10 cellular contexts compared by ENCODE assay signal in genomic region chr2:216474925-216475670, GRCh38. TPM values are rescaled to one million over a fixed set of nuclear protein-coding genes. Genes with fewer than 3 reads are reported as not detected.
DNase-seq lines count a peak whose midpoint lies in the region; ATAC-seq and TF ChIP-seq lines count a peak whose summit lies in the region.
"Had no signal": no experiment of that assay in that cellular context is flagged by ENCODE, and none has a peak within 500 bp of the region (broad histone marks: within the 10 kb centered on the region; RNA-seq: fewer than 3 reads in every experiment).

No MANE protein-coding gene starts in this region.

- H3K14ac ChIP-seq in trophoblast cell (ENCODE audit: low read length) = no peak overlapping the region

- H3K36me3 Mint-ChIP-seq in activated CD4-positive, alpha-beta T cell treated with anti-CD3 and anti-CD28 coated beads for 36 hours (ENCODE audit: low read depth) = peaks cover 21% of the 10 kb centered on the region

- peak; percentile 77 for ATAC-seq in activated CD4-positive, alpha-beta T cell treated with anti-CD3 and anti-CD28 coated beads for 36 hours
- peak; percentile 79 for ATAC-seq in HG02884 (IDR thresholded peaks at IDR 0.05; ENCODE audit: unreplicated experiment)

- no peak overlapping the region for H3K27ac ChIP-seq in trophoblast cell (ENCODE audit: low read depth, low read length)
- H3K27ac ChIP-seq in left ventricle myocardium inferior (replicated peaks) = no peak overlapping the region
- H3K27ac ChIP-seq: 22Rv1 had no signal

- CTCF ChIA-PET in activated CD4-positive, alpha-beta T cell treated with anti-CD3 and anti-CD28 coated beads for 36 hours (lab: Charles Lee) = interaction anchor here (1.2 to 1.3 kb wide), 2 partner anchors 10 to 23 kb away, joined by 3 to 4 read pairs; partner anchors contain the start of gene RPL37A

- no peak overlapping the region for H2BK12ac ChIP-seq in trophoblast cell (ENCODE audit: low read length)

- peaks cover 3% of the 10 kb centered on the region for H3K79me1 ChIP-seq in trophoblast cell (ENCODE audit: low read length)

- no peaks in the 10 kb centered on the region for H3K27me3 ChIP-seq in trophoblast cell (ENCODE audit: insufficient read depth, low read length)
- H3K27me3 ChIP-seq in left ventricle myocardium inferior (ENCODE audit: low read depth) = no peaks in the 10 kb centered on the region

- H3K23ac ChIP-seq in trophoblast cell (ENCODE audit: low read length) = no peak overlapping the region

- H3K36me3 ChIP-seq in trophoblast cell (ENCODE audit: control insufficient read depth in 1 of 2, insufficient read depth in 2 of 2, low read length in 2 of 2) (peaks cover 22 to 31% of the 10 kb centered on the region in 2 experiments), left ventricle myocardium inferior (peaks cover 71% of the 10 kb centered on the region)

- no peak for TF ChIP-seq CTCF in left ventricle myocardium inferior (IDR thresholded peaks at IDR 0.05; ENCODE audit: borderline replicate concordance)

- peak overlapping the region; percentile 26 for H3K4me3 ChIP-seq in trophoblast cell (ENCODE audit: low read depth, low read length)
- H3K4me3 ChIP-seq in left ventricle myocardium inferior = no peak overlapping the region
- H3K4me3 ChIP-seq: skin epidermis had no signal

- H3K79me2 ChIP-seq in trophoblast cell (ENCODE audit: control insufficient read depth, insufficient read depth, low read length, poor library complexity) = no peaks in the 10 kb centered on the region

- H2BK120ac ChIP-seq in trophoblast cell (ENCODE audit: insufficient read depth, low read length, poor library complexity) = no peak overlapping the region

- H3K9me3 Mint-ChIP-seq in activated CD4-positive, alpha-beta T cell treated with anti-CD3 and anti-CD28 coated beads for 36 hours (ENCODE audit: low read depth) = no peaks in the 10 kb centered on the region

- POLR2A ChIA-PET in activated CD4-positive, alpha-beta T cell treated with anti-CD3 and anti-CD28 coated beads for 36 hours (lab: Charles Lee) = interaction anchor here (1.0 kb wide), 1 partner anchor 22 kb away, joined by 3 read pairs; no protein-coding TSS in a partner anchor

- H3K4me1 Mint-ChIP-seq in activated CD4-positive, alpha-beta T cell treated with anti-CD3 and anti-CD28 coated beads for 36 hours = peaks cover 22% of the 10 kb centered on the region

- no peak overlapping the region for H3K4me3 Mint-ChIP-seq in activated CD4-positive, alpha-beta T cell treated with anti-CD3 and anti-CD28 coated beads for 36 hours

- peak overlapping the region; percentile 13 for H4K8ac ChIP-seq in trophoblast cell (ENCODE audit: low read depth, low read length)

- H3K4me2 ChIP-seq in trophoblast cell (ENCODE audit: low read length) = no peak overlapping the region

- no peak overlapping the region for H2AFZ ChIP-seq in trophoblast cell (ENCODE audit: insufficient read depth, low read length, poor library complexity)

- H3K27me3 Mint-ChIP-seq in activated CD4-positive, alpha-beta T cell treated with anti-CD3 and anti-CD28 coated beads for 36 hours = no peaks in the 10 kb centered on the region

- H3K4ac ChIP-seq in trophoblast cell (ENCODE audit: low read depth, low read length) = no peak overlapping the region

- H2AK5ac ChIP-seq in trophoblast cell (ENCODE audit: low read length) = no peak overlapping the region

- intact Hi-C loops in activated CD4-positive, alpha-beta T cell treated with anti-CD3 and anti-CD28 coated beads for 36 hours (cut with DNase I, micrococcal nuclease) = no loop called here
- intact Hi-C loops in left ventricle myocardium inferior (cut with micrococcal nuclease) = no loop called here

- no peak overlapping the region for H4K12ac ChIP-seq in trophoblast cell (ENCODE audit: low read depth, low read length)

- no CpG with 5 or more reads among the region's 12 CpGs for WGBS in trophoblast cell (ENCODE audit: extremely low coverage, insufficient coverage, insufficient read length)

- peaks cover 1% of the 10 kb centered on the region for H3K9me3 ChIP-seq in trophoblast cell (ENCODE audit: insufficient read depth, low read depth, low read length)
- H3K9me3 ChIP-seq in left ventricle myocardium inferior (replicated peaks) = no peaks in the 10 kb centered on the region

- peak overlapping the region; percentile 43 for H3K27ac Mint-ChIP-seq in activated CD4-positive, alpha-beta T cell treated with anti-CD3 and anti-CD28 coated beads for 36 hours

- peaks cover 5% of the 10 kb centered on the region in 2 experiments for H3K4me1 ChIP-seq in trophoblast cell (ENCODE audit: control insufficient read depth in 1 of 2, insufficient read depth in 2 of 2, low read length in 2 of 2)
- H3K4me1 ChIP-seq in left ventricle myocardium inferior = no peaks in the 10 kb centered on the region

- H2BK5ac ChIP-seq in trophoblast cell (ENCODE audit: low read depth, low read length, poor library complexity) = no peak overlapping the region

- peak; percentile 59 for DNase-seq in activated CD4-positive, alpha-beta T cell treated with anti-CD3 and anti-CD28 coated beads for 36 hours
- no peak for DNase-seq in activated CD4-positive, alpha-beta T cell treated with anti-CD3 and anti-CD28 coated beads, Interleukin-2, amount 50 U/mL, for 4 hours
- DNase-seq in SKM-1 treated with dmso at 0.1 percent for 144 hours (lab: John Stamatoyannopoulos, UW; ENCODE audit: unreplicated experiment) (peak; percentile 68), trophoblast cell (no peak), left ventricle myocardium inferior (no peak), islet precursor cell (no peak)
- no peak for DNase-seq in effector CD8-positive, alpha-beta T cell (lab: John Stamatoyannopoulos, UW)

- H4K91ac ChIP-seq in trophoblast cell (ENCODE audit: low read depth, low read length) = no peak overlapping the region

- H3K9ac ChIP-seq in trophoblast cell (ENCODE audit: low read length) = no peak overlapping the region

- no peak overlapping the region for H3K18ac ChIP-seq in trophoblast cell (ENCODE audit: low read length)

RNA-seq across cellular contexts. Expression of gene RPL37A, which starts 23.5 kb away (rescaled TPM):
- 1,000 to 10,000 TPM; 3,228 to 4,134 TPM for total RNA-seq in activated CD4-positive, alpha-beta T cell treated with anti-CD3 and anti-CD28 coated beads for 36 hours
- polyA plus RNA-seq in trophoblast cell (2013) = 7,266 and 7,276 TPM in 2 replicates
- total RNA-seq in left ventricle myocardium inferior = 1,816 TPM

Comparison
In these comparisons a context has a peak if more than half of its experiments do, and no peak if none do; other contexts are left out.
1. DNase-seq: peak in activated CD4-positive, alpha-beta T cell treated with anti-CD3 and anti-CD28 coated beads for 36 hours (single experiment) and SKM-1 treated with dmso at 0.1 percent for 144 hours (single experiment); none in activated CD4-positive, alpha-beta T cell treated with anti-CD3 and anti-CD28 coated beads, Interleukin-2, amount 50 U/mL, for 4 hours (0 of 2), trophoblast cell (0 of 2), left ventricle myocardium inferior (single experiment), islet precursor cell (single experiment) and effector CD8-positive, alpha-beta T cell (single experiment).